In genomic region chr17:76525513-76525833, GRCh38 we compare ENCODE assay signal across 7 cellular contexts. TPM values are rescaled to one million over a fixed set of nuclear protein-coding genes. Genes with fewer than 3 reads are reported as not detected.
"Had no signal": no experiment of that assay in that cellular context is flagged by ENCODE, and none has a peak within 500 bp of the region (broad histone marks: within the 10 kb centered on the region; RNA-seq: fewer than 3 reads in every experiment).

No MANE protein-coding gene starts in this region.

RNA-seq across cellular contexts. Expression of gene CYGB, which starts 12.0 kb away (rescaled TPM):
- total RNA-seq: activated CD4-positive, alpha-beta memory T cell treated with anti-CD3 and anti-CD28 coated beads for 36 hours; activated CD4-positive, alpha-beta T cell treated with anti-CD3 and anti-CD28 coated beads, Interleukin-2, amount 10 ng/mL, durations not matched to agents 7 days and 5 days; activated naive CD4-positive, alpha-beta T cell treated with anti-CD3 and anti-CD28 coated beads, Interleukin-2, amount 50 U/mL, for 72 hours; activated T-cell treated with anti-CD3 and anti-CD28 coated beads, Interleukin-2, amount 50 U/mL, for 4 hours had no signal

RNA-seq across cellular contexts. Expression of gene PRCD, which starts 14.4 kb away (rescaled TPM):
- total RNA-seq: activated CD4-positive, alpha-beta memory T cell treated with anti-CD3 and anti-CD28 coated beads for 36 hours; activated CD4-positive, alpha-beta T cell treated with anti-CD3 and anti-CD28 coated beads, Interleukin-2, amount 10 ng/mL, durations not matched to agents 7 days and 5 days; activated naive CD4-positive, alpha-beta T cell treated with anti-CD3 and anti-CD28 coated beads, Interleukin-2, amount 50 U/mL, for 72 hours; activated T-cell treated with anti-CD3 and anti-CD28 coated beads, Interleukin-2, amount 50 U/mL, for 4 hours had no signal

RNA-seq across cellular contexts. Expression of gene AANAT, which starts 58.1 kb away (rescaled TPM):
- total RNA-seq: activated CD4-positive, alpha-beta memory T cell treated with anti-CD3 and anti-CD28 coated beads for 36 hours; activated CD4-positive, alpha-beta T cell treated with anti-CD3 and anti-CD28 coated beads, Interleukin-2, amount 10 ng/mL, durations not matched to agents 7 days and 5 days; activated naive CD4-positive, alpha-beta T cell treated with anti-CD3 and anti-CD28 coated beads, Interleukin-2, amount 50 U/mL, for 72 hours; activated T-cell treated with anti-CD3 and anti-CD28 coated beads, Interleukin-2, amount 50 U/mL, for 4 hours; ascending aorta; body of pancreas; SK-MEL-5 had no signal
